ENCODE assay signal across 1 cellular context in genomic region chr22:20324139-20324516, GRCh38.
TF ChIP-seq lines count a peak whose summit lies in the region.

No MANE protein-coding gene starts in this region.

TF ChIP-seq in HepG2, 621 proteins besides CTCF, POLR2A, EP300 and RAD21:
- TF ChIP-seq WIZ (CRISPR knock-in tag; IDR thresholded peaks at IDR 0.05): no peak
